Comparison of ENCODE assay signal across 15 cellular contexts in genomic region chr2:38754049-38754448, GRCh38. TPM values are rescaled to one million over a fixed set of nuclear protein-coding genes. Genes with fewer than 3 reads are reported as not detected.
DNase-seq lines count a peak whose midpoint lies in the region; ATAC-seq and TF ChIP-seq lines count a peak whose summit lies in the region.
"Had no signal": no experiment of that assay in that cellular context is flagged by ENCODE, and none has a peak within 500 bp of the region (broad histone marks: within the 10 kb centered on the region; RNA-seq: fewer than 3 reads in every experiment).

No MANE protein-coding gene starts in this region.

- no peak for DNase-seq in GM12865 (ENCODE audit: low read depth)
- no peak for DNase-seq in activated T-helper 1 cell treated with anti-CD3 and anti-CD28 coated beads, Interleukin-12 subunit alpha, Interleukin-12 subunit beta, Interleukin-2, Interleukin-4 antibody, amounts not matched to agents 30 ng/mL and 10 ng/mL and 1 ng/mL, durations not matched to agents 14 hours and 24 hours and 36 hours (ENCODE audit: low spot score)
- DNase-seq in memory B cell (ENCODE audit: low spot score in 2 of 2): no peak
- DNase-seq in MG63: no peak
- no peak for DNase-seq in NCI-H1105 treated with DMSO at 0.1 percent for 48 hours (lab: John Stamatoyannopoulos, UW)
- no peak for DNase-seq in testis
- DNase-seq: activated gamma-delta T cell treated with Interleukin-2 at 50 U/mL for 16 hours; cortex of kidney; foreskin fibroblast; HCEC 1CT; KG1; RPMI8226; stimulated activated CD4-positive, alpha-beta T cell treated with anti-CD3 and anti-CD28 coated beads, Interleukin-15, amount 100 ng/mL, for 24 hours had no signal

- peaks cover 17% of the 10 kb centered on the region for H3K36me3 Mint-ChIP-seq in activated T-helper 1 cell treated with anti-CD3 and anti-CD28 coated beads, Interleukin-12 subunit alpha, Interleukin-12 subunit beta, Interleukin-2, Interleukin-4 antibody, amounts not matched to agents 30 ng/mL and 10 ng/mL and 1 ng/mL, durations not matched to agents 14 hours and 24 hours and 36 hours (ENCODE audit: low read depth)
- H3K36me3 Mint-ChIP-seq in memory B cell: peaks cover 10% of the 10 kb centered on the region

- H3K9me3 ChIP-seq in BLaER1 (peaks cover 5% of the 10 kb centered on the region; the same call in 1 of the 2 replicates), MG63 (no peaks in the 10 kb centered on the region), testis (no peaks in the 10 kb centered on the region)
- H3K9me3 ChIP-seq: neutrophil had no signal

- no peaks in the 10 kb centered on the region for H3K9me3 Mint-ChIP-seq in activated T-helper 1 cell treated with anti-CD3 and anti-CD28 coated beads, Interleukin-12 subunit alpha, Interleukin-12 subunit beta, Interleukin-2, Interleukin-4 antibody, amounts not matched to agents 30 ng/mL and 10 ng/mL and 1 ng/mL, durations not matched to agents 14 hours and 24 hours and 36 hours
- H3K9me3 Mint-ChIP-seq in memory B cell: no peaks in the 10 kb centered on the region

- H3K4me3 ChIP-seq in BLaER1 (no peak overlapping the region), GM12865 (ENCODE audit: low read depth, low read length) (peak overlapping the region; percentile 44), MG63 (no peak overlapping the region), testis (no peak overlapping the region)

- intact Hi-C loops in activated T-helper 1 cell treated with anti-CD3 and anti-CD28 coated beads, Interleukin-12 subunit alpha, Interleukin-12 subunit beta, Interleukin-2, Interleukin-4 antibody, amounts not matched to agents 30 ng/mL and 10 ng/mL and 1 ng/mL, durations not matched to agents 14 hours and 24 hours and 36 hours (cut with micrococcal nuclease): loop anchor here (5.0 kb wide), 1 partner anchor 123 kb away; the partner anchor contains the start of genes DHX57 and MORN2
- intact Hi-C loops in testis (cut with DNase I; ENCODE audit: low total_unique reads): no loop called here

- no peaks in the 10 kb centered on the region for H3K27me3 ChIP-seq in BLaER1
- H3K27me3 ChIP-seq in MG63: no peaks in the 10 kb centered on the region
- H3K27me3 ChIP-seq in testis: no peaks in the 10 kb centered on the region
- H3K27me3 ChIP-seq: neutrophil had no signal

- peaks cover 16% of the 10 kb centered on the region for H4K20me1 ChIP-seq in BLaER1

- no peaks in the 10 kb centered on the region for H3K27me3 Mint-ChIP-seq in activated T-helper 1 cell treated with anti-CD3 and anti-CD28 coated beads, Interleukin-12 subunit alpha, Interleukin-12 subunit beta, Interleukin-2, Interleukin-4 antibody, amounts not matched to agents 30 ng/mL and 10 ng/mL and 1 ng/mL, durations not matched to agents 14 hours and 24 hours and 36 hours (ENCODE audit: insufficient read depth)
- H3K27me3 Mint-ChIP-seq in memory B cell: no peaks in the 10 kb centered on the region

- TF ChIP-seq CTCF in GM12865 (IDR thresholded peaks at IDR 0.05; ENCODE audit: insufficient read depth, low read depth, low read length, missing control alignments): no peak
- no peak for TF ChIP-seq CTCF in testis (IDR thresholded peaks at IDR 0.05)

- no peak for TF ChIP-seq POLR2A in testis (IDR thresholded peaks at IDR 0.05)

- H3K4me1 Mint-ChIP-seq in activated T-helper 1 cell treated with anti-CD3 and anti-CD28 coated beads, Interleukin-12 subunit alpha, Interleukin-12 subunit beta, Interleukin-2, Interleukin-4 antibody, amounts not matched to agents 30 ng/mL and 10 ng/mL and 1 ng/mL, durations not matched to agents 14 hours and 24 hours and 36 hours (ENCODE audit: low read depth): peaks cover 24% of the 10 kb centered on the region
- H3K4me1 Mint-ChIP-seq in memory B cell: peaks cover 17% of the 10 kb centered on the region

- H3K4me3 Mint-ChIP-seq in activated T-helper 1 cell treated with anti-CD3 and anti-CD28 coated beads, Interleukin-12 subunit alpha, Interleukin-12 subunit beta, Interleukin-2, Interleukin-4 antibody, amounts not matched to agents 30 ng/mL and 10 ng/mL and 1 ng/mL, durations not matched to agents 14 hours and 24 hours and 36 hours: peak overlapping the region; percentile 71
- H3K4me3 Mint-ChIP-seq in memory B cell: peak overlapping the region; percentile 54

- ATAC-seq in memory B cell (ENCODE audit: low read depth): no peak

- H3K4me1 ChIP-seq in BLaER1 (peaks cover 19% of the 10 kb centered on the region), testis (peaks cover 15% of the 10 kb centered on the region)

- H3K27ac Mint-ChIP-seq in activated T-helper 1 cell treated with anti-CD3 and anti-CD28 coated beads, Interleukin-12 subunit alpha, Interleukin-12 subunit beta, Interleukin-2, Interleukin-4 antibody, amounts not matched to agents 30 ng/mL and 10 ng/mL and 1 ng/mL, durations not matched to agents 14 hours and 24 hours and 36 hours: peak overlapping the region; percentile 70
- H3K27ac Mint-ChIP-seq in memory B cell: no peak overlapping the region

- no peak overlapping the region for H3K9ac ChIP-seq in BLaER1

- peak overlapping the region; percentile 52; the same call in 1 of the 2 replicates for H3K4me2 ChIP-seq in BLaER1

- H3K27ac ChIP-seq in BLaER1: 0 out of 2 replicates have a peak overlapping the region, but pooled peaks have one; percentile 35
- H3K27ac ChIP-seq in testis: no peak overlapping the region
- H3K27ac ChIP-seq: neutrophil had no signal

- peaks cover 8% of the 10 kb centered on the region for H3K36me3 ChIP-seq in BLaER1
- H3K36me3 ChIP-seq in MG63: peaks cover 17% of the 10 kb centered on the region
- no peaks in the 10 kb centered on the region for H3K36me3 ChIP-seq in testis (ENCODE audit: low read depth, missing control alignments)

RNA-seq across cellular contexts. Expression of gene SRSF7, which starts 2.9 kb away (rescaled TPM):
- 417 and 422 TPM in 2 replicates for total RNA-seq in activated T-helper 1 cell treated with anti-CD3 and anti-CD28 coated beads, Interleukin-12 subunit alpha, Interleukin-12 subunit beta, Interleukin-2, Interleukin-4 antibody, amounts not matched to agents 30 ng/mL and 10 ng/mL and 1 ng/mL, durations not matched to agents 14 hours and 24 hours and 36 hours
- 178 and 201 TPM in 2 replicates for total RNA-seq in MG63 (2014; rRNA removed; shearing (Covaris generic); ENCODE audit: low replicate concordance)
- 100 to 1,000 TPM; 104 to 114 TPM for total RNA-seq in testis
- 169 TPM for polyA plus RNA-seq in testis (ENCODE audit: insufficient read depth, low read depth, low replicate concordance)

RNA-seq across cellular contexts. Expression of gene GEMIN6, which starts 24.0 kb away (rescaled TPM):
- total RNA-seq in activated T-helper 1 cell treated with anti-CD3 and anti-CD28 coated beads, Interleukin-12 subunit alpha, Interleukin-12 subunit beta, Interleukin-2, Interleukin-4 antibody, amounts not matched to agents 30 ng/mL and 10 ng/mL and 1 ng/mL, durations not matched to agents 14 hours and 24 hours and 36 hours: 34.9 and 36.0 TPM in 2 replicates
- 12.9 and 13.0 TPM in 2 replicates for total RNA-seq in MG63 (2014; rRNA removed; shearing (Covaris generic); ENCODE audit: low replicate concordance)
- total RNA-seq in testis: 10 to 100 TPM; 11.6 to 16.4 TPM
- polyA plus RNA-seq in testis (ENCODE audit: insufficient read depth, low read depth, low replicate concordance): 43.0 TPM
